In genomic region chr5:835933-836612, GRCh38 we compare ENCODE assay signal across 2 cellular contexts. TPM values are rescaled to one million over a fixed set of nuclear protein-coding genes. Genes with fewer than 3 reads are reported as not detected.
"Had no signal": no experiment of that assay in that cellular context is flagged by ENCODE, and none has a peak within 500 bp of the region (broad histone marks: within the 10 kb centered on the region; RNA-seq: fewer than 3 reads in every experiment).

No MANE protein-coding gene starts in this region.

RNA-seq across cellular contexts. Expression of gene ZDHHC11, which starts 14.7 kb away (rescaled TPM):
- polyA plus RNA-seq: naive thymus-derived CD8-positive, alpha-beta T cell had no signal

RNA-seq across cellular contexts. Expression of gene ZDHHC11B, which starts 51.5 kb away (rescaled TPM):
- total RNA-seq: smooth muscle cell had no signal
- polyA plus RNA-seq: naive thymus-derived CD8-positive, alpha-beta T cell; smooth muscle cell had no signal
